ENCODE assay signal across 9 cellular contexts in genomic region chr6:498795-499231, GRCh38.
DNase-seq lines count a peak whose midpoint lies in the region; ATAC-seq lines count a peak whose summit lies in the region.
"Had no signal": no experiment of that assay in that cellular context is flagged by ENCODE, and none has a peak within 500 bp of the region (broad histone marks: within the 10 kb centered on the region; RNA-seq: fewer than 3 reads in every experiment).

No MANE protein-coding gene starts in this region.

- ATAC-seq in GM18502 (IDR thresholded peaks at IDR 0.05; ENCODE audit: poor library complexity, unreplicated experiment) (peak; percentile 67), HG02763 (IDR thresholded peaks at IDR 0.05; ENCODE audit: unreplicated experiment) (peak; percentile 49), T-helper 17 cell (peak; percentile 60), GM21360 (IDR thresholded peaks at IDR 0.05; ENCODE audit: unreplicated experiment) (no peak)

- H3K4me3 Mint-ChIP-seq in T-helper 17 cell (peak overlapping the region; percentile 77), immature natural killer cell (peak overlapping the region; percentile 80 to 88 (median 85))

- peaks cover 41% of the 10 kb centered on the region for H3K4me1 Mint-ChIP-seq in T-helper 17 cell
- H3K4me1 Mint-ChIP-seq in immature natural killer cell: peaks cover 65 to 79% of the 10 kb centered on the region in 2 donors

- H3K9me3 Mint-ChIP-seq in immature natural killer cell: no peaks in the 10 kb centered on the region

- H3K9me3 ChIP-seq in T-helper 17 cell (ENCODE audit: control insufficient read depth, low read length, poor library complexity, severe bottlenecking): no peaks in the 10 kb centered on the region

- DNase-seq in T-helper 17 cell (no peak), immature natural killer cell (peak; percentile 57 to 61 (median 60)), CD1c-positive myeloid dendritic cell (ENCODE audit: extremely low spot score) (no peak), DMS 273 (lab: John Stamatoyannopoulos, UW; ENCODE audit: unreplicated experiment) (no peak), amniotic stem cell (lab: John Stamatoyannopoulos, UW) (no peak)
- DNase-seq: effector CD4-positive, alpha-beta T cell had no signal

- peak overlapping the region; percentile 95 for H3K27ac Mint-ChIP-seq in T-helper 17 cell
- peak overlapping the region; percentile 90 to 99 (median 96) for H3K27ac Mint-ChIP-seq in immature natural killer cell

- H3K27me3 Mint-ChIP-seq in T-helper 17 cell (no peaks in the 10 kb centered on the region), immature natural killer cell (ENCODE audit: low read depth in 3 of 3) (peaks cover 0 to 7% (median 0%) of the 10 kb centered on the region in 3 donors)

- H3K36me3 Mint-ChIP-seq in T-helper 17 cell (ENCODE audit: low read depth): peaks cover 2% of the 10 kb centered on the region
- peaks cover 7 to 18% (median 11%) of the 10 kb centered on the region in 3 donors for H3K36me3 Mint-ChIP-seq in immature natural killer cell

Comparison
In these comparisons a context has a peak if more than half of its experiments do, and no peak if none do; other contexts are left out.
1. DNase-seq: peak in immature natural killer cell (3 of 3); none in T-helper 17 cell (0 of 3), CD1c-positive myeloid dendritic cell (single experiment), DMS 273 (single experiment) and amniotic stem cell (single experiment).